Comparison of ENCODE assay signal across 6 cellular contexts in the genomic region with DNA sequence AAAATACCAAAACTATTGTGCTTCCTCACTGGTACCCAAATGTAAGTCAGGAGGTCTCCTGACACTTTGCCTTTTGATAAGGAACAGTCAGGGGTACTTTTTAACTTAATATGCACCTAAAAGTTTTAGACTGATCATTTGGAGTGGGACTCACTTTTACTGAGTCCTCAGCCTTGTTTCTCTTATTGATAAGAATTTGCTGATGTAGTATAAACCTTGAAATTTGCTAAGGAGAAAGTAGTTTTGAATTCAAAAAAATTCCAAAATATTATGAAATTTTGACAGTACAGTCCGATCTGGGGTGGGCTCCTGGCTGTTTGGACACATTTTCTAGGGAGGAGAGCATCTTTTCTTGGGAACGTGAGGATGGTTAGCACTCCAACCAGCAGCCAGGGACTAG.
"Had no signal": no experiment of that assay in that cellular context is flagged by ENCODE, and none has a peak within 500 bp of the region (broad histone marks: within the 10 kb centered on the region; RNA-seq: fewer than 3 reads in every experiment).

No MANE protein-coding gene starts in this region.

- H3K4me3 ChIP-seq: GM23338 had no signal

- DNase-seq: H9, HCEC 1CT, KG1 had no signal

- ATAC-seq: GM23338 had no signal

- H3K4me2 ChIP-seq: GM23338 had no signal

- FAIRE-seq: H1, H54 had no signal
